In genomic region chr21:36321325-36322082, GRCh38 we compare ENCODE assay signal across 1 cellular context.
A peak's percentile ranks its signal among the peaks of the same experiment; 100 is the strongest.
TF ChIP-seq lines count a peak whose summit lies in the region.

No MANE protein-coding gene starts in this region.

TF ChIP-seq in K562, 482 proteins besides CTCF, POLR2A, EP300 and RAD21 (continued from another document):
- TF ChIP-seq THRAP3 (IDR thresholded peaks at IDR 0.05; ENCODE audit: borderline replicate concordance) = peak; percentile 89
- peak; percentile 70; the same call in 1 of the 2 replicates for TF ChIP-seq ZNF592 (IDR thresholded peaks at IDR 0.05)
- TF ChIP-seq ZSCAN29 (IDR thresholded peaks at IDR 0.05) = peak; percentile 98
- no peak for TF ChIP-seq SIX5 (IDR thresholded peaks at IDR 0.05; ENCODE audit: borderline replicate concordance in 1 of 2, insufficient read depth in 1 of 2, low read depth in 1 of 2, low read length in 2 of 2)
- peak in 1 of 2 experiments; percentile 18; a peak in 2 of 4 replicates for TF ChIP-seq SIN3A (IDR thresholded peaks at IDR 0.05; ENCODE audit: borderline replicate concordance in 2 of 2, control insufficient read depth in 1 of 2, low read depth in 2 of 2, low read length in 2 of 2)
- TF ChIP-seq RBM39 (optimal IDR thresholded peaks at IDR 0.05; ENCODE audit: low read depth, low read length) = peak; percentile 53
- peak; percentile 34; the same call in 1 of the 2 replicates for TF ChIP-seq L3MBTL2 (IDR thresholded peaks at IDR 0.05)
- TF ChIP-seq ZHX1 (conservative IDR thresholded peaks at IDR 0.05; ENCODE audit: low read length) = no peak
- TF ChIP-seq NCOA2 (IDR thresholded peaks at IDR 0.05; ENCODE audit: partially characterized antibody in 2 of 2) = no peak
TF ChIP-seq in K562: peak in this region for 68.
